Comparison of ENCODE assay signal across 8 cellular contexts in genomic region chr15:32030795-32031194, GRCh38. TPM values are rescaled to one million over a fixed set of nuclear protein-coding genes. Genes with fewer than 3 reads are reported as not detected.
DNase-seq lines count a peak whose midpoint lies in the region; ATAC-seq and TF ChIP-seq lines count a peak whose summit lies in the region.

No MANE protein-coding gene starts in this region.

- WGBS in trophoblast cell (ENCODE audit: extremely low coverage, insufficient coverage, insufficient read length), result no CpG with 5 or more reads among the region's 21 CpGs

- H3K4ac ChIP-seq in trophoblast cell (ENCODE audit: low read depth, low read length), result no peak overlapping the region

- no peak overlapping the region for H2BK120ac ChIP-seq in trophoblast cell (ENCODE audit: insufficient read depth, low read length, poor library complexity)

- peaks cover 2% of the 10 kb centered on the region for H3K27me3 ChIP-seq in GM06990 (replicated peaks; ENCODE audit: control insufficient read depth, insufficient read depth, low read length)
- H3K27me3 ChIP-seq in OCI-LY3 (ENCODE audit: low read depth, low read length), result peaks cover 33% of the 10 kb centered on the region
- peaks cover 18% of the 10 kb centered on the region for H3K27me3 ChIP-seq in trophoblast cell (ENCODE audit: insufficient read depth, low read length)

- H3K79me2 ChIP-seq in OCI-LY3 (ENCODE audit: low read length), result no peaks in the 10 kb centered on the region
- no peaks in the 10 kb centered on the region for H3K79me2 ChIP-seq in trophoblast cell (ENCODE audit: control insufficient read depth, insufficient read depth, low read length, poor library complexity)

- no peak overlapping the region for H4K8ac ChIP-seq in trophoblast cell (ENCODE audit: low read depth, low read length)

- no peak overlapping the region for H3K27ac ChIP-seq in OCI-LY3 (ENCODE audit: low read length)
- H3K27ac ChIP-seq in trophoblast cell (ENCODE audit: low read depth, low read length), result no peak overlapping the region

- no peak overlapping the region for H3K23ac ChIP-seq in trophoblast cell (ENCODE audit: low read length)

- no peaks in the 10 kb centered on the region for H3K36me3 ChIP-seq in GM06990 (ENCODE audit: control insufficient read depth, insufficient read depth, low read length)
- H3K36me3 ChIP-seq in OCI-LY3 (replicated peaks; ENCODE audit: low read depth, low read length), result no peaks in the 10 kb centered on the region
- no peaks in the 10 kb centered on the region for H3K36me3 ChIP-seq in trophoblast cell (ENCODE audit: control insufficient read depth in 1 of 2, insufficient read depth in 2 of 2, low read length in 2 of 2)

- TF ChIP-seq CTCF in GM06990 (IDR thresholded peaks at IDR 0.05; ENCODE audit: insufficient read depth, low read length, poor library complexity, severe bottlenecking) (no peak), OCI-LY3 (IDR thresholded peaks at IDR 0.05; ENCODE audit: low read depth, low read length) (no peak), glutamatergic neuron (IDR thresholded peaks at IDR 0.05; ENCODE audit: partially characterized antibody, unreplicated experiment) (no peak)

- no peaks in the 10 kb centered on the region for H3K79me1 ChIP-seq in trophoblast cell (ENCODE audit: low read length)

- ATAC-seq in GM18511 (IDR thresholded peaks at IDR 0.05; ENCODE audit: unreplicated experiment), result no peak

- peaks cover 2% of the 10 kb centered on the region for H3K9me3 Mint-ChIP-seq in glutamatergic neuron (ENCODE audit: unreplicated experiment)
- H3K9me3 Mint-ChIP-seq in activated T-helper 1 cell treated with anti-CD3 and anti-CD28 coated beads, Interleukin-12 subunit alpha, Interleukin-12 subunit beta, Interleukin-2, Interleukin-4 antibody, amounts not matched to agents 30 ng/mL and 10 ng/mL and 1 ng/mL, durations not matched to agents 14 hours and 24 hours and 36 hours, result no peaks in the 10 kb centered on the region

- H3K27ac Mint-ChIP-seq in glutamatergic neuron (ENCODE audit: unreplicated experiment), result peak overlapping the region; percentile 46
- H3K27ac Mint-ChIP-seq in activated T-helper 1 cell treated with anti-CD3 and anti-CD28 coated beads, Interleukin-12 subunit alpha, Interleukin-12 subunit beta, Interleukin-2, Interleukin-4 antibody, amounts not matched to agents 30 ng/mL and 10 ng/mL and 1 ng/mL, durations not matched to agents 14 hours and 24 hours and 36 hours, result no peak overlapping the region

- peak; percentile 10 for DNase-seq in GM06990 (ENCODE audit: extremely low read depth, insufficient read length)
- peak; percentile 28 for DNase-seq in glutamatergic neuron
- DNase-seq in trophoblast cell, result no peak
- DNase-seq in activated T-helper 1 cell treated with anti-CD3 and anti-CD28 coated beads, Interleukin-12 subunit alpha, Interleukin-12 subunit beta, Interleukin-2, Interleukin-4 antibody, amounts not matched to agents 30 ng/mL and 10 ng/mL and 1 ng/mL, durations not matched to agents 14 hours and 24 hours and 36 hours (ENCODE audit: low spot score), result no peak
- DNase-seq in stimulated activated CD4-positive, alpha-beta T cell treated with anti-CD3 and anti-CD28 coated beads, Interleukin-4, amount 100 ng/mL, for 24 hours, result no peak
- no peak for DNase-seq in cerebellar nuclear complex (lab: John Stamatoyannopoulos, UW)

- H3K4me2 ChIP-seq in OCI-LY3 (ENCODE audit: low read length) (peak overlapping the region; percentile 70), trophoblast cell (ENCODE audit: low read length) (peak overlapping the region; percentile 88)

- intact Hi-C loops in activated T-helper 1 cell treated with anti-CD3 and anti-CD28 coated beads, Interleukin-12 subunit alpha, Interleukin-12 subunit beta, Interleukin-2, Interleukin-4 antibody, amounts not matched to agents 30 ng/mL and 10 ng/mL and 1 ng/mL, durations not matched to agents 14 hours and 24 hours and 36 hours (cut with micrococcal nuclease), result no loop called here

- H3K36me3 Mint-ChIP-seq in glutamatergic neuron (ENCODE audit: unreplicated experiment), result no peaks in the 10 kb centered on the region
- H3K36me3 Mint-ChIP-seq in activated T-helper 1 cell treated with anti-CD3 and anti-CD28 coated beads, Interleukin-12 subunit alpha, Interleukin-12 subunit beta, Interleukin-2, Interleukin-4 antibody, amounts not matched to agents 30 ng/mL and 10 ng/mL and 1 ng/mL, durations not matched to agents 14 hours and 24 hours and 36 hours (ENCODE audit: low read depth), result no peaks in the 10 kb centered on the region

- no peaks in the 10 kb centered on the region for H3K9me3 ChIP-seq in OCI-LY3 (ENCODE audit: insufficient read depth, low read length)
- H3K9me3 ChIP-seq in trophoblast cell (ENCODE audit: insufficient read depth, low read depth, low read length), result no peaks in the 10 kb centered on the region

- H2BK5ac ChIP-seq in trophoblast cell (ENCODE audit: low read depth, low read length, poor library complexity), result no peak overlapping the region

- H2AK5ac ChIP-seq in trophoblast cell (ENCODE audit: low read length), result no peak overlapping the region

- H3K4me1 Mint-ChIP-seq in glutamatergic neuron (ENCODE audit: low read depth, unreplicated experiment), result peaks cover 6% of the 10 kb centered on the region
- H3K4me1 Mint-ChIP-seq in activated T-helper 1 cell treated with anti-CD3 and anti-CD28 coated beads, Interleukin-12 subunit alpha, Interleukin-12 subunit beta, Interleukin-2, Interleukin-4 antibody, amounts not matched to agents 30 ng/mL and 10 ng/mL and 1 ng/mL, durations not matched to agents 14 hours and 24 hours and 36 hours (ENCODE audit: low read depth), result no peaks in the 10 kb centered on the region

- H3K4me3 ChIP-seq in GM06990 (replicated peaks; ENCODE audit: low read depth, low read length) (peak overlapping the region; percentile 48), OCI-LY3 (ENCODE audit: low read length) (peak overlapping the region; percentile 81), trophoblast cell (ENCODE audit: low read depth, low read length) (peak overlapping the region; percentile 77)

- no peak overlapping the region for H2BK12ac ChIP-seq in trophoblast cell (ENCODE audit: low read length)

- H2AFZ ChIP-seq in OCI-LY3 (ENCODE audit: low read depth, low read length) (no peak overlapping the region; the same call in 1 of the 2 replicates), trophoblast cell (ENCODE audit: insufficient read depth, low read length, poor library complexity) (peak overlapping the region; percentile 37)

- H3K4me1 ChIP-seq in OCI-LY3 (ENCODE audit: low read length) (no peaks in the 10 kb centered on the region), trophoblast cell (ENCODE audit: control insufficient read depth in 1 of 2, insufficient read depth in 2 of 2, low read length in 2 of 2) (peaks cover 4 to 6% of the 10 kb centered on the region in 2 experiments)

- H3K18ac ChIP-seq in trophoblast cell (ENCODE audit: low read length), result no peak overlapping the region

- peak overlapping the region; percentile 85 for H3K4me3 Mint-ChIP-seq in glutamatergic neuron (ENCODE audit: unreplicated experiment)
- no peak overlapping the region for H3K4me3 Mint-ChIP-seq in activated T-helper 1 cell treated with anti-CD3 and anti-CD28 coated beads, Interleukin-12 subunit alpha, Interleukin-12 subunit beta, Interleukin-2, Interleukin-4 antibody, amounts not matched to agents 30 ng/mL and 10 ng/mL and 1 ng/mL, durations not matched to agents 14 hours and 24 hours and 36 hours

- no peak overlapping the region for H4K12ac ChIP-seq in trophoblast cell (ENCODE audit: low read depth, low read length)

- no peak overlapping the region for H3K14ac ChIP-seq in trophoblast cell (ENCODE audit: low read length)

- H3K9ac ChIP-seq in OCI-LY3 (ENCODE audit: low read length) (peak overlapping the region; percentile 40), trophoblast cell (ENCODE audit: low read length) (no peak overlapping the region)

- no peak overlapping the region for H4K91ac ChIP-seq in trophoblast cell (ENCODE audit: low read depth, low read length)

- H4K20me1 ChIP-seq in OCI-LY3 (ENCODE audit: insufficient read depth, low read length), result no peaks in the 10 kb centered on the region

- H3K27me3 Mint-ChIP-seq in glutamatergic neuron (ENCODE audit: unreplicated experiment), result peaks cover 9% of the 10 kb centered on the region
- H3K27me3 Mint-ChIP-seq in activated T-helper 1 cell treated with anti-CD3 and anti-CD28 coated beads, Interleukin-12 subunit alpha, Interleukin-12 subunit beta, Interleukin-2, Interleukin-4 antibody, amounts not matched to agents 30 ng/mL and 10 ng/mL and 1 ng/mL, durations not matched to agents 14 hours and 24 hours and 36 hours (ENCODE audit: insufficient read depth), result peaks cover 60% of the 10 kb centered on the region

RNA-seq across cellular contexts. Expression of gene CHRNA7, which starts 0.5 kb away (rescaled TPM):
- 19.1 TPM for total RNA-seq in glutamatergic neuron (ENCODE audit: unreplicated experiment)
- polyA plus RNA-seq in trophoblast cell (2013), result 0.28 and 0.40 TPM in 2 replicates
- total RNA-seq in activated T-helper 1 cell treated with anti-CD3 and anti-CD28 coated beads, Interleukin-12 subunit alpha, Interleukin-12 subunit beta, Interleukin-2, Interleukin-4 antibody, amounts not matched to agents 30 ng/mL and 10 ng/mL and 1 ng/mL, durations not matched to agents 14 hours and 24 hours and 36 hours, result not detected in 2 replicates

Comparison
In these comparisons a context has a peak if more than half of its experiments do, and no peak if none do; other contexts are left out.
1. DNase-seq: peak in GM06990 (single experiment) and glutamatergic neuron (single experiment); none in trophoblast cell (0 of 2), activated T-helper 1 cell treated with anti-CD3 and anti-CD28 coated beads, Interleukin-12 subunit alpha, Interleukin-12 subunit beta, Interleukin-2, Interleukin-4 antibody, amounts not matched to agents 30 ng/mL and 10 ng/mL and 1 ng/mL, durations not matched to agents 14 hours and 24 hours and 36 hours (single experiment), stimulated activated CD4-positive, alpha-beta T cell treated with anti-CD3 and anti-CD28 coated beads, Interleukin-4, amount 100 ng/mL, for 24 hours (single experiment) and cerebellar nuclear complex (0 of 2).
2. RNA of gene CHRNA7, which starts 0.5 kb away (total RNA-seq): 19.1 TPM in glutamatergic neuron (single experiment); not detected in activated T-helper 1 cell treated with anti-CD3 and anti-CD28 coated beads, Interleukin-12 subunit alpha, Interleukin-12 subunit beta, Interleukin-2, Interleukin-4 antibody, amounts not matched to agents 30 ng/mL and 10 ng/mL and 1 ng/mL, durations not matched to agents 14 hours and 24 hours and 36 hours; every median in the first group is over 10 times any median in the second.
3. Peak in every context shown above with its lines, with median percentiles within 50 percentile points of each other: H3K4me3 ChIP-seq.